1 cellular context compared by ENCODE assay signal in genomic region chr9:16154570-16155078, GRCh38.
TF ChIP-seq lines count a peak whose summit lies in the region.

No MANE protein-coding gene starts in this region.

TF ChIP-seq in GM12878, 131 proteins besides CTCF, POLR2A, EP300 and RAD21 (continued from another document):
- TF ChIP-seq, protein P1, sequence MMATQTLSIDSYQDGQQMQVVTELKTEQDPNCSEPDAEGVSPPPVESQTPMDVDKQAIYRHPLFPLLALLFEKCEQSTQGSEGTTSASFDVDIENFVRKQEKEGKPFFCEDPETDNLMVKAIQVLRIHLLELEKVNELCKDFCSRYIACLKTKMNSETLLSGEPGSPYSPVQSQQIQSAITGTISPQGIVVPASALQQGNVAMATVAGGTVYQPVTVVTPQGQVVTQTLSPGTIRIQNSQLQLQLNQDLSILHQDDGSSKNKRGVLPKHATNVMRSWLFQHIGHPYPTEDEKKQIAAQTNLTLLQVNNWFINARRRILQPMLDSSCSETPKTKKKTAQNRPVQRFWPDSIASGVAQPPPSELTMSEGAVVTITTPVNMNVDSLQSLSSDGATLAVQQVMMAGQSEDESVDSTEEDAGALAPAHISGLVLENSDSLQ (IDR thresholded peaks at IDR 0.05) = peak; percentile 68; the same call in 1 of the 2 replicates
- TF ChIP-seq SP1 (IDR thresholded peaks at IDR 0.05; ENCODE audit: low read depth, low read length) (no peak), BHLHE40 (IDR thresholded peaks at IDR 0.05; ENCODE audit: borderline replicate concordance in 1 of 2, low read depth in 2 of 2, low read length in 1 of 2) (0 out of 4 replicates have a peak, but pooled peaks of 1 of the 2 experiments have one; percentile 9)
